19 cellular contexts compared by ENCODE assay signal in the genomic region with DNA sequence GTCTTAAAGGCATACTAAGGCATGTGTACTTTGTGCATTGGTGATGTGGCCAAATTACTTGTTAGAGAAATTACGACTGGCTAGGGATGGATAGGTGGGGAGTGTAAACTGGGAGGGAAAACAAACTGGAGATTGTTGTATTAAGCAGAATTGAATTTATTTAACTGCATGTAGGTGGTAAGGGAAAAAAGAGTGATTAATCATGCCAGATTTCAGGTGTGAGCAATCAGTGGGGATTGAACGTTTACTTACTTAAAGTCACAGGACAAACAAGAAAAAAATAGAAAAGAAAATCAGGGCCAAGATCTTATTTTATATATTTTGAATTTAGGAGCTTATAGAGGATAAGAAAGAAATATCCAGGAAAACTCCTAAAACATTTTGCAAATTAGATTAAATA.
"Had no signal": no experiment of that assay in that cellular context is flagged by ENCODE, and none has a peak within 500 bp of the region (broad histone marks: within the 10 kb centered on the region; RNA-seq: fewer than 3 reads in every experiment).

No MANE protein-coding gene starts in this region.

- H3K27ac Mint-ChIP-seq: activated CD8-positive, alpha-beta T cell treated with anti-CD3 and anti-CD28 coated beads, Interleukin-2, amount 10 ng/mL, durations not matched to agents 7 days and 5 days; immature natural killer cell; stimulated activated memory B cell treated with anti-CD40 and anti-IgM and Interleukin-4, amounts not matched to agents 10 μg/mL and 1 μg/mL and 100 μg/mL, for 72 hours had no signal

- DNase-seq: activated CD4-positive, alpha-beta T cell treated with anti-CD3 and anti-CD28 coated beads for 4 hours; activated CD8-positive, alpha-beta memory T cell treated with anti-CD3 and anti-CD28 coated beads, Interleukin-2, amount 50 U/mL, for 48 hours; activated CD8-positive, alpha-beta T cell treated with anti-CD3 and anti-CD28 coated beads, Interleukin-2, amount 10 ng/mL, durations not matched to agents 7 days and 5 days; activated naive CD4-positive, alpha-beta T cell; aorta; esophagus squamous epithelium; foreskin fibroblast; glutamatergic neuron; immature natural killer cell; left colon; naive B cell; posterior cingulate gyrus; right cardiac atrium; small intestine; substantia nigra; trophoblast cell; WERI-Rb-1 had no signal

- FAIRE-seq: small intestine had no signal

- H3K27me3 Mint-ChIP-seq: naive B cell; stimulated activated memory B cell treated with anti-CD40 and anti-IgM and Interleukin-4, amounts not matched to agents 10 μg/mL and 1 μg/mL and 100 μg/mL, for 72 hours had no signal

- H3K4me1 Mint-ChIP-seq: immature natural killer cell; naive B cell; stimulated activated memory B cell treated with anti-CD40 and anti-IgM and Interleukin-4, amounts not matched to agents 10 μg/mL and 1 μg/mL and 100 μg/mL, for 72 hours had no signal

- H3K4me3 Mint-ChIP-seq: activated CD8-positive, alpha-beta T cell treated with anti-CD3 and anti-CD28 coated beads, Interleukin-2, amount 10 ng/mL, durations not matched to agents 7 days and 5 days; immature natural killer cell; naive B cell; stimulated activated memory B cell treated with anti-CD40 and anti-IgM and Interleukin-4, amounts not matched to agents 10 μg/mL and 1 μg/mL and 100 μg/mL, for 72 hours had no signal

- H3K36me3 Mint-ChIP-seq: immature natural killer cell; naive B cell; stimulated activated memory B cell treated with anti-CD40 and anti-IgM and Interleukin-4, amounts not matched to agents 10 μg/mL and 1 μg/mL and 100 μg/mL, for 72 hours had no signal

- H3K27ac ChIP-seq: breast epithelium, esophagus squamous epithelium, WERI-Rb-1 had no signal
